In the genomic region with DNA sequence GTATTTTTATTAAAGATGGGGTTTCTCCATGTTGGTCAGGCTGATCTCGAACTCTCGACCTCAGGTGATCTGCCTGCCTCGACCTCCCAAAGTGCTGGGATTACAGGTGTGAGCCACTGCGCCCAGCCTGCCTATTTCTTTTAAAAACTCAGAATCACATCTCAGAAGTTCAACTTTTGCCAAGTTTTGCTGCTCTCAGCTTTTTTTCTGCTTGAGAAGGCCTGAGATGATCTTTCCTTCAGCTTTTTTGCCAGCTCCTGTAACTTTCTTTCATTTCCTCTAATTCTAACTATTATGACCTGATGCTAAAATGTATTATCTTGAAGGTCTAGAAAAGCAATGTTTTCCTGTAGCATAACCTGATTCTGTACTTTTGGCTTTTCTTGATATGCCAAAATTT, we compare ENCODE assay signal across 26 cellular contexts.
"Had no signal": no experiment of that assay in that cellular context is flagged by ENCODE, and none has a peak within 500 bp of the region (broad histone marks: within the 10 kb centered on the region; RNA-seq: fewer than 3 reads in every experiment).

No MANE protein-coding gene starts in this region.

- ATAC-seq: effector memory CD8-positive, alpha-beta T cell; esophagus mucosa; gastrocnemius medialis; heart right ventricle; left cardiac atrium; left lung; left ventricle myocardium superior; lower lobe of right lung; mucosa of descending colon had no signal

- H3K4me1 ChIP-seq: colonic mucosa, esophagus squamous epithelium, gastrocnemius medialis, heart right ventricle, left lung, lower lobe of right lung had no signal

- FAIRE-seq: endometrium, islet of Langerhans, keratinocyte had no signal

- H3K36me3 ChIP-seq: colonic mucosa, esophagus squamous epithelium, gastrocnemius medialis, heart right ventricle, left lung, lower lobe of right lung had no signal

- H3K9me3 ChIP-seq: colonic mucosa, esophagus squamous epithelium, gastrocnemius medialis, left lung, lower lobe of right lung, mucosa of descending colon had no signal

- H3K4me3 ChIP-seq: colonic mucosa, esophagus squamous epithelium, gastrocnemius medialis, heart right ventricle, left lung, lower lobe of right lung, mucosa of descending colon had no signal

- H3K27ac ChIP-seq: colonic mucosa, epithelial cell of prostate, esophagus squamous epithelium, gastrocnemius medialis, heart right ventricle, left lung, lower lobe of right lung had no signal

- DNase-seq: colonic mucosa; cortex of kidney; effector CD8-positive, alpha-beta T cell; effector memory CD8-positive, alpha-beta T cell; endodermal cell; erythroblast; esophagus squamous epithelium; foreskin fibroblast; foreskin melanocyte; gastrocnemius medialis; glutamatergic neuron; head of caudate nucleus; heart right ventricle; hippocampal formation; left cardiac atrium; left lung; left ventricle myocardium superior; lower lobe of right lung; mesenchymal stem cell; mucosa of descending colon; naive B cell had no signal

- H3K27me3 ChIP-seq: colonic mucosa had no signal
